32 cellular contexts compared by ENCODE assay signal in the genomic region with DNA sequence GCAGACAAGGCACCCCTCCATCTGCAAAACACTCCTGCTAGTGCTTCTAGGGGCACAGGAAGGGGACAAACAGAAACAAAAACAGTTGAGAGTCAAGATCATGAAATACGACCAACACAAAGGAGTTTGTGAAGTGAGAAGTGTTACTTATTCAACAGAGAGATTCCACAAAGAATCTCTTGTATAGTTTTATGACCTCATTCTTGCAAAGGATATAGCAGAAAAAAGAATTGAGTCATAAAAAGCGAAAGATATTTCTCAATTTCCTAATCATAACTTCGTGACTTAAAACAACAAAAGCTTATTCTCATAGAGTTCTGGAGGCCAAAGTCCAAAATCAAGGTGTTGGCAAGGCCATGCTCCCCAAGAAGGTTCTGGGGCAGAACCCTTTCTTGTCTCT. TPM values are rescaled to one million over a fixed set of nuclear protein-coding genes. Genes with fewer than 3 reads are reported as not detected.
DNase-seq lines count a peak whose midpoint lies in the region; ATAC-seq and TF ChIP-seq lines count a peak whose summit lies in the region.
"Had no signal": no experiment of that assay in that cellular context is flagged by ENCODE, and none has a peak within 500 bp of the region (broad histone marks: within the 10 kb centered on the region; RNA-seq: fewer than 3 reads in every experiment).

No MANE protein-coding gene starts in this region.

- TF ChIP-seq EP300 in esophagus muscularis mucosa (IDR thresholded peaks at IDR 0.05), result no peak

- DNase-seq in GM04503 (ENCODE audit: low read depth) (peak; percentile 8), adipocyte (ENCODE audit: low read depth) (peak; percentile 14), esophagus muscularis mucosa (ENCODE audit: extremely low spot score) (peak; percentile 4), neural crest cell (ENCODE audit: low read depth, low spot score) (no peak), DMS153 (lab: John Stamatoyannopoulos, UW) (no peak)
- DNase-seq: activated B cell treated with CpG ODN at 0.5 μM for 24 hours; activated CD4-positive, alpha-beta T cell treated with anti-CD3 and anti-CD28 coated beads, Interleukin-2, amount 10 ng/mL, durations not matched to agents 7 days and 5 days; activated effector memory CD4-positive, alpha-beta T cell treated with Interleukin-2 at 50 U/mL for 16 hours; aorta; CD4-positive, alpha-beta memory T cell; dermis blood vessel endothelial cell; endodermal cell; NCI-H1092 treated with DMSO at 0.1 percent for 48 hours; NCI-H187; NCI-H2171; NCI-H510A; psoas muscle; sigmoid colon; stimulated activated CD4-positive, alpha-beta T cell treated with anti-CD3 and anti-CD28 coated beads, Interleukin-4, amount 100 ng/mL, for 24 hours; tibial artery had no signal

- TF ChIP-seq POLR2A in esophagus muscularis mucosa (IDR thresholded peaks at IDR 0.05; ENCODE audit: low read depth), result no peak

- H3K4me3 ChIP-seq in adipocyte (ENCODE audit: low read length), result no peak overlapping the region
- no peak overlapping the region for H3K4me3 ChIP-seq in esophagus muscularis mucosa
- H3K4me3 ChIP-seq: psoas muscle, sigmoid colon, SJSA1, tibial artery had no signal

- H3K27me3 ChIP-seq in adipocyte (replicated peaks; ENCODE audit: control insufficient read depth, insufficient read depth, low read length) (peaks cover 14% of the 10 kb centered on the region), esophagus muscularis mucosa (no peaks in the 10 kb centered on the region)
- H3K27me3 ChIP-seq: neutrophil, sigmoid colon, SJSA1, tibial artery had no signal

- H3K9me3 Mint-ChIP-seq in neural crest cell, result no peaks in the 10 kb centered on the region
- H3K9me3 Mint-ChIP-seq: activated B cell treated with CpG ODN at 0.5 μM for 24 hours; activated CD4-positive, alpha-beta T cell treated with anti-CD3 and anti-CD28 coated beads, Interleukin-2, amount 10 ng/mL, durations not matched to agents 7 days and 5 days; activated naive CD4-positive, alpha-beta T cell treated with anti-CD3 and anti-CD28 coated beads, Interleukin-2, amount 50 U/mL, for 72 hours; CD4-positive, alpha-beta memory T cell; central memory CD8-positive, alpha-beta T cell; endodermal cell had no signal

- H3K36me3 Mint-ChIP-seq in neural crest cell (ENCODE audit: low read depth), result no peaks in the 10 kb centered on the region
- H3K36me3 Mint-ChIP-seq: activated naive CD4-positive, alpha-beta T cell treated with anti-CD3 and anti-CD28 coated beads, Interleukin-2, amount 50 U/mL, for 72 hours; CD4-positive, alpha-beta memory T cell had no signal

- H3K4me1 Mint-ChIP-seq in neural crest cell, result peaks cover 13% of the 10 kb centered on the region

- no peak overlapping the region for H3K27ac ChIP-seq in esophagus muscularis mucosa (replicated peaks in 1 of 4)
- H3K27ac ChIP-seq: neutrophil, psoas muscle, RWPE1, sigmoid colon, SJSA1, tibial artery had no signal

- no peak overlapping the region for H3K4me3 Mint-ChIP-seq in neural crest cell
- H3K4me3 Mint-ChIP-seq: activated B cell treated with CpG ODN at 0.5 μM for 24 hours; activated CD4-positive, alpha-beta T cell treated with anti-CD3 and anti-CD28 coated beads, Interleukin-2, amount 10 ng/mL, durations not matched to agents 7 days and 5 days; B cell; CD4-positive, alpha-beta memory T cell; central memory CD8-positive, alpha-beta T cell; endodermal cell had no signal

- H3K9me3 ChIP-seq in adipocyte (ENCODE audit: control insufficient read depth, low read length) (no peaks in the 10 kb centered on the region), esophagus muscularis mucosa (no peaks in the 10 kb centered on the region)
- H3K9me3 ChIP-seq: neutrophil, psoas muscle, sigmoid colon, SJSA1, tibial artery had no signal

- H3K36me3 ChIP-seq in adipocyte (ENCODE audit: control insufficient read depth, insufficient read depth, low read length, severe bottlenecking) (no peaks in the 10 kb centered on the region), esophagus muscularis mucosa (no peaks in the 10 kb centered on the region)
- H3K36me3 ChIP-seq: neutrophil, sigmoid colon, SJSA1, tibial artery had no signal

- 55% methylated on average over 3 of the region's 3 CpGs for WGBS in esophagus muscularis mucosa

- H3K27ac Mint-ChIP-seq in neural crest cell (ENCODE audit: unreplicated experiment), result peak overlapping the region; percentile 85
- H3K27ac Mint-ChIP-seq: activated B cell treated with CpG ODN at 0.5 μM for 24 hours; activated CD4-positive, alpha-beta T cell treated with anti-CD3 and anti-CD28 coated beads, Interleukin-2, amount 10 ng/mL, durations not matched to agents 7 days and 5 days; activated naive CD4-positive, alpha-beta T cell treated with anti-CD3 and anti-CD28 coated beads, Interleukin-2, amount 50 U/mL, for 72 hours; B cell; endodermal cell had no signal

- intact Hi-C loops in esophagus muscularis mucosa (cut with DNase I), result loop anchor here (10.0 kb wide), 1 partner anchor 244 kb away; no protein-coding TSS in a partner anchor

- no peak overlapping the region for H3K9ac ChIP-seq in adipocyte (ENCODE audit: low read length)

- H3K4me1 ChIP-seq in adipocyte (ENCODE audit: control insufficient read depth, insufficient read depth, low read length) (no peaks in the 10 kb centered on the region), esophagus muscularis mucosa (no peaks in the 10 kb centered on the region)
- H3K4me1 ChIP-seq: psoas muscle, sigmoid colon, SJSA1, tibial artery had no signal

- H3K27me3 Mint-ChIP-seq in neural crest cell (ENCODE audit: low read depth), result no peaks in the 10 kb centered on the region
- H3K27me3 Mint-ChIP-seq: B cell had no signal

- ATAC-seq in GM21515 (IDR thresholded peaks at IDR 0.05; ENCODE audit: unreplicated experiment) (no peak), SK-N-SH treated with all-trans-retinoic acid at 6 μM for 48 hours (no peak), HG02623 (IDR thresholded peaks at IDR 0.05; ENCODE audit: unreplicated experiment) (no peak)
- ATAC-seq: activated naive CD4-positive, alpha-beta T cell treated with anti-CD3 and anti-CD28 coated beads, Interleukin-2, amount 50 U/mL, for 72 hours; HCT116; left lobe of liver; psoas muscle had no signal

- TF ChIP-seq CTCF in esophagus muscularis mucosa (IDR thresholded peaks at IDR 0.05), result no peak
- no peak for TF ChIP-seq CTCF in neural crest cell (conservative IDR thresholded peaks at IDR 0.05)

TF ChIP-seq in SK-N-SH treated with all-trans-retinoic acid at 6 μM for 48 hours, 23 proteins besides CTCF, POLR2A, EP300 and RAD21:
- TF ChIP-seq, protein P1, sequence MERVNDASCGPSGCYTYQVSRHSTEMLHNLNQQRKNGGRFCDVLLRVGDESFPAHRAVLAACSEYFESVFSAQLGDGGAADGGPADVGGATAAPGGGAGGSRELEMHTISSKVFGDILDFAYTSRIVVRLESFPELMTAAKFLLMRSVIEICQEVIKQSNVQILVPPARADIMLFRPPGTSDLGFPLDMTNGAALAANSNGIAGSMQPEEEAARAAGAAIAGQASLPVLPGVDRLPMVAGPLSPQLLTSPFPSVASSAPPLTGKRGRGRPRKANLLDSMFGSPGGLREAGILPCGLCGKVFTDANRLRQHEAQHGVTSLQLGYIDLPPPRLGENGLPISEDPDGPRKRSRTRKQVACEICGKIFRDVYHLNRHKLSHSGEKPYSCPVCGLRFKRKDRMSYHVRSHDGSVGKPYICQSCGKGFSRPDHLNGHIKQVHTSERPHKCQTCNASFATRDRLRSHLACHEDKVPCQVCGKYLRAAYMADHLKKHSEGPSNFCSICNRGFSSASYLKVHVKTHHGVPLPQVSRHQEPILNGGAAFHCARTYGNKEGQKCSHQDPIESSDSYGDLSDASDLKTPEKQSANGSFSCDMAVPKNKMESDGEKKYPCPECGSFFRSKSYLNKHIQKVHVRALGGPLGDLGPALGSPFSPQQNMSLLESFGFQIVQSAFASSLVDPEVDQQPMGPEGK (CRISPR knock-in tag; IDR thresholded peaks at IDR 0.05; ENCODE audit: borderline replicate concordance), result no peak
- TF ChIP-seq RARB (CRISPR knock-in tag; IDR thresholded peaks at IDR 0.05) (no peak), ZNF565 (CRISPR knock-in tag; conservative IDR thresholded peaks at IDR 0.05; ENCODE audit: low read depth) (no peak), ZC3H10 (CRISPR knock-in tag; IDR thresholded peaks at IDR 0.05) (no peak), TOX (CRISPR knock-in tag; IDR thresholded peaks at IDR 0.05; ENCODE audit: borderline replicate concordance) (no peak), ZNF8 (CRISPR knock-in tag; IDR thresholded peaks at IDR 0.05) (no peak), ZFP3 (CRISPR knock-in tag; IDR thresholded peaks at IDR 0.05) (no peak), BACH2 (CRISPR knock-in tag; IDR thresholded peaks at IDR 0.05; ENCODE audit: borderline replicate concordance) (no peak), CSDC2 (CRISPR knock-in tag; IDR thresholded peaks at IDR 0.05) (no peak), ISL1 (CRISPR knock-in tag; IDR thresholded peaks at IDR 0.05) (no peak), SNAI2 (CRISPR knock-in tag; IDR thresholded peaks at IDR 0.05) (no peak), ARNTL (CRISPR knock-in tag; IDR thresholded peaks at IDR 0.05; ENCODE audit: borderline replicate concordance, low read depth) (no peak), ZFP30 (CRISPR knock-in tag; IDR thresholded peaks at IDR 0.05) (no peak), TCF4 (CRISPR knock-in tag; IDR thresholded peaks at IDR 0.05; ENCODE audit: borderline replicate concordance) (no peak)
- TF ChIP-seq, protein P2, sequence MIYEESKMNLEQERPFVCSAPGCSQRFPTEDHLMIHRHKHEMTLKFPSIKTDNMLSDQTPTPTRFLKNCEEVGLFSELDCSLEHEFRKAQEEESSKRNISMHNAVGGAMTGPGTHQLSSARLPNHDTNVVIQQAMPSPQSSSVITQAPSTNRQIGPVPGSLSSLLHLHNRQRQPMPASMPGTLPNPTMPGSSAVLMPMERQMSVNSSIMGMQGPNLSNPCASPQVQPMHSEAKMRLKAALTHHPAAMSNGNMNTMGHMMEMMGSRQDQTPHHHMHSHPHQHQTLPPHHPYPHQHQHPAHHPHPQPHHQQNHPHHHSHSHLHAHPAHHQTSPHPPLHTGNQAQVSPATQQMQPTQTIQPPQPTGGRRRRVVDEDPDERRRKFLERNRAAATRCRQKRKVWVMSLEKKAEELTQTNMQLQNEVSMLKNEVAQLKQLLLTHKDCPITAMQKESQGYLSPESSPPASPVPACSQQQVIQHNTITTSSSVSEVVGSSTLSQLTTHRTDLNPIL (CRISPR knock-in tag; IDR thresholded peaks at IDR 0.05; ENCODE audit: low read depth), result no peak

RNA-seq across cellular contexts. Expression of gene TIGD4, which starts 40.7 kb away (rescaled TPM):
- total RNA-seq in esophagus muscularis mucosa (under 1 TPM; 0.17 to 0.52 (median 0.37) TPM), neural crest cell (3.8 and 3.9 TPM in 2 replicates)
- total RNA-seq: mesenteric fat pad had no signal

RNA-seq across cellular contexts. Expression of gene ARFIP1, which starts 40.9 kb away (rescaled TPM):
- total RNA-seq in esophagus muscularis mucosa (10 to 100 TPM; 26.3 to 36.1 (median 30.6) TPM), neural crest cell (37.4 and 40.2 TPM in 2 replicates)

RNA-seq across cellular contexts. Expression of gene TMEM154, which starts 59.0 kb away (rescaled TPM):
- 1 to 10 TPM; 1.1 to 2.9 (median 2.3) TPM for total RNA-seq in esophagus muscularis mucosa
- total RNA-seq in neural crest cell, result 0.44 and 1.3 TPM in 2 replicates

Comparison
In these comparisons a context has a peak if more than half of its experiments do, and no peak if none do; other contexts are left out.
1. DNase-seq: peak in GM04503 (single experiment), adipocyte (single experiment) and esophagus muscularis mucosa (single experiment); none in neural crest cell (single experiment) and DMS153 (single experiment).